In the genomic region with DNA sequence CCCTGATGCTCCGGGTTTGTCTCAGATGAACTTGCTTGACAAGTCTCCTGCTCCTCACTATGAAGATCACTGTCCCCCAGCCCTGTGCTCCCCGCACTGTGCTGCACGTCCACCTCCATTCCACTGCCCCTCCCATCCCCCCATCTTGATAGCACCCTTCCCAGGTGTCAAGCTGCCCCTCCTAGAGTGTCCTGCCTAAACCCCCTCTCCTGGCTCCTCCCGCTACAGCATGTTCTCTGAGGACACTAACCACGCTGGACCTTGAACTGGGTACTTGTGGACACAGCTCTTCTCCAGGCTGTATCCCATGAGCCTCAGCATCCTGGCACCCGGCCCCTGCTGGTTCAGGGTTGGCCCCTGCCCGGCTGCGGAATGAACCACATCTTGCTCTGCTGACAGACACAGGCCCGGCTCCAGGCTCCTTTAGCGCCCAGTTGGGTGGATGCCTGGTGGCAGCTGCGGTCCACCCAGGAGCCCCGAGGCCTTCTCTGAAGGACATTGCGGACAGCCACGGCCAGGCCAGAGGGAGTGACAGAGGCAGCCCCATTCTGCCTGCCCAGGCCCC, we compare ENCODE assay signal across 15 cellular contexts. TPM values are rescaled to one million over a fixed set of nuclear protein-coding genes. Genes with fewer than 3 reads are reported as not detected.
DNase-seq lines count a peak whose midpoint lies in the region; ATAC-seq, FAIRE-seq and TF ChIP-seq lines count a peak whose summit lies in the region.
"Had no signal": no experiment of that assay in that cellular context is flagged by ENCODE, and none has a peak within 500 bp of the region (broad histone marks: within the 10 kb centered on the region; RNA-seq: fewer than 3 reads in every experiment).

No MANE protein-coding gene starts in this region.

- no peak overlapping the region for H2AFZ ChIP-seq in HepG2 (ENCODE audit: low read length)

- H3K27me3 ChIP-seq in HepG2 (ENCODE audit: control insufficient read depth in 1 of 2, insufficient read depth in 2 of 2, low read length in 2 of 2) (no peaks in the 10 kb centered on the region), skeletal muscle tissue (ENCODE audit: control insufficient read depth in 3 of 3, insufficient read depth in 3 of 3, low read length in 3 of 3) (no peaks in the 10 kb centered on the region)
- H3K27me3 ChIP-seq: SJSA1 had no signal

- CTCF ChIA-PET in HepG2 (lab: Yijun Ruan, JAX; ENCODE audit: low intra/inter-chr PET ratio, low total read pairs), result no interaction called here

- H3K4me3 ChIP-seq in HepG2 (replicated peaks in 1 of 3; ENCODE audit: insufficient read depth in 1 of 3, low read depth in 2 of 3, low read length in 3 of 3) (peak overlapping the region; percentile 22 to 72 (median 41); a peak in 5 of 6 replicates), skeletal muscle tissue (ENCODE audit: low read length in 3 of 3) (peak overlapping the region in 2 of 3 donors; percentile 29 to 41)
- H3K4me3 ChIP-seq: SJSA1 had no signal

- peak; percentile 46 for TF ChIP-seq CTCF in HepG2 (CRISPR knock-in tag; IDR thresholded peaks at IDR 0.05)

- H3K4me1 ChIP-seq in HepG2 (ENCODE audit: insufficient read depth, low read length), result peaks cover 34% of the 10 kb centered on the region
- H3K4me1 ChIP-seq in skeletal muscle tissue (ENCODE audit: control insufficient read depth in 3 of 3, insufficient read depth in 3 of 3, low read length in 3 of 3), result peaks cover 42 to 59% (median 52%) of the 10 kb centered on the region in 3 donors
- H3K4me1 ChIP-seq: SJSA1 had no signal

- H3K4me2 ChIP-seq in HepG2 (ENCODE audit: low read depth, low read length), result peak overlapping the region; percentile 97

- TF ChIP-seq POLR2A in HepG2 (IDR thresholded peaks at IDR 0.05; ENCODE audit: insufficient read depth in 1 of 2, low read depth in 2 of 2, low read length in 2 of 2), result peak in 1 of 2 experiments; percentile 45; a peak in 2 of 4 replicates

- no peaks in the 10 kb centered on the region for H4K20me1 ChIP-seq in HepG2 (ENCODE audit: insufficient read depth, low read length)

- 7% methylated on average over 14 of the region's 14 CpGs for WGBS in HepG2 (ENCODE audit: low lambda C conversion rate)

- peak overlapping the region; percentile 54 for H3K27ac ChIP-seq in HepG2 (ENCODE audit: extremely low read length, insufficient read depth, low read length)
- peak overlapping the region; percentile 96 for H3K27ac ChIP-seq in skeletal muscle tissue (ENCODE audit: low read depth, low read length)
- H3K27ac ChIP-seq: SJSA1 had no signal

- peak in 1 of 2 experiments; percentile 58; a peak in 2 of 4 replicates for TF ChIP-seq EP300 in HepG2 (IDR thresholded peaks at IDR 0.05; ENCODE audit: low read depth in 2 of 2, low read length in 2 of 2)
- peak; percentile 53; the same call in 1 of the 2 replicates for TF ChIP-seq EP300 in HepG2 (CRISPR knock-in tag; IDR thresholded peaks at IDR 0.05; ENCODE audit: borderline replicate concordance)

- peak; percentile 95 for FAIRE-seq in HepG2 (lab: Jason Lieb, UNC)
- FAIRE-seq: HTR-8/SVneo had no signal

- 0 out of 2 replicates have a peak, but pooled peaks have one; percentile 10 for TF ChIP-seq RAD21 in HepG2 (CRISPR knock-in tag; IDR thresholded peaks at IDR 0.05)

- in situ Hi-C loops in HepG2 (cut with HindIII; ENCODE audit: extremely low pct_ligation_motif_present, low pct_unique_long_range_greater_than_20kb), result loop anchor here (5.0 kb wide), 1 partner anchor 181 kb away; a partner anchor contains a TSS

- BruUV-seq in HepG2 (replicated peaks; lab: Mats Ljungman, UMichigan), result no TSS peak

- peaks cover 10 to 21% of the 10 kb centered on the region in 2 experiments for H3K36me3 ChIP-seq in HepG2 (replicated peaks in 1 of 2; ENCODE audit: control insufficient read depth in 1 of 2, insufficient read depth in 2 of 2, low read length in 2 of 2)
- peaks cover 28 to 40% (median 31%) of the 10 kb centered on the region in 3 donors for H3K36me3 ChIP-seq in skeletal muscle tissue (ENCODE audit: control insufficient read depth in 3 of 3, insufficient read depth in 3 of 3, low read length in 3 of 3)

- H3K79me2 ChIP-seq in HepG2 (ENCODE audit: insufficient read depth, low read length), result no peaks in the 10 kb centered on the region

- POLR2A ChIA-PET in HepG2 (lab: Yijun Ruan, JAX), result interaction anchor here (0.8 to 3.1 kb wide), 13 partner anchors 8 to 666 kb away, joined by 3 to 60 read pairs (median 4); a partner anchor contains a TSS

- ATAC-seq in HepG2, result peak; percentile 92
- ATAC-seq: WTC11 had no signal

- H3K9ac ChIP-seq in HepG2 (ENCODE audit: insufficient read depth, low read depth, low read length) (peak overlapping the region; percentile 25; the same call in 1 of the 2 replicates), skeletal muscle tissue (ENCODE audit: low read depth in 1 of 3, low read length in 3 of 3) (peak overlapping the region; percentile 10 to 74 (median 41))

- H3K9me3 ChIP-seq in HepG2 (ENCODE audit: low read length) (no peaks in the 10 kb centered on the region), skeletal muscle tissue (ENCODE audit: control insufficient read depth in 3 of 3, low read length in 3 of 3) (no peaks in the 10 kb centered on the region)
- H3K9me3 ChIP-seq: SJSA1 had no signal

- DNase-seq in C1 segment of cervical spinal cord (lab: John Stamatoyannopoulos, UW) (peak in 10 of 14 donors; percentile 26 to 73 (median 62)), cerebellum (ENCODE audit: low spot score) (peak; percentile 55), HepG2 (ENCODE audit: low spot score) (peak; percentile 95), NCI-H2196 (lab: John Stamatoyannopoulos, UW; ENCODE audit: unreplicated experiment) (no peak), SKM-1 treated with dmso at 0.1 percent for 144 hours (lab: John Stamatoyannopoulos, UW; ENCODE audit: unreplicated experiment) (no peak), GM19240 (ENCODE audit: insufficient read length, low spot score) (no peak), GF-D8 (lab: John Stamatoyannopoulos, UW) (no peak)
- DNase-seq: activated T-cell treated with anti-CD3 and anti-CD28 coated beads, Interleukin-2, amount 50 U/mL, for 24 hours; NCI-H1417; NCI-H82 had no signal

- intact Hi-C loops in HepG2 (cut with micrococcal nuclease; ENCODE audit: unreplicated experiment), result loop anchor here (2.0 kb wide), 1 partner anchor 403 kb away; no protein-coding TSS in a partner anchor

RNA-seq across cellular contexts. Expression of a gene that starts 18.5 kb away (rescaled TPM):
- total RNA-seq in cerebellum (18.6 TPM), HepG2 (2016; rRNA removed; fragmentation: Illumina TruSeq; extraction: Trizol) (57.9 and 70.4 TPM in 2 replicates), skeletal muscle tissue (42.8 TPM)
- 68.6 and 86.7 TPM in 2 replicates for total RNA-seq in HepG2 (2016; cell fraction: cytosol; rRNA removed; fragmentation: Illumina TruSeq; extraction: Trizol; ENCODE audit: low read depth)
- total RNA-seq in HepG2 (2016; cell fraction: insoluble cytoplasmic fraction; rRNA removed; fragmentation: Illumina TruSeq; extraction: Trizol), result 54.1 and 71.8 TPM in 2 replicates
- 117 and 144 TPM in 2 replicates for total RNA-seq in HepG2 (2016; cell fraction: membrane; rRNA removed; fragmentation: Illumina TruSeq; extraction: Trizol)
- total RNA-seq in HepG2 (2016; cell fraction: nucleus; rRNA removed; fragmentation: Illumina TruSeq; extraction: Trizol), result 35.4 and 46.3 TPM in 2 replicates
- 51.5 and 54.4 TPM in 2 replicates for polyA plus RNA-seq in HepG2 (2011; rRNA removed)
- polyA plus RNA-seq in HepG2 (2011; cell fraction: cytosol; rRNA removed), result 69.5 and 78.6 TPM in 2 replicates
- polyA plus RNA-seq in HepG2 (2011; cell fraction: nucleus; rRNA removed), result 40.4 and 50.2 TPM in 2 replicates
- polyA plus RNA-seq in HepG2 (2012), result 45.6 and 55.0 TPM in 2 replicates
- polyA plus RNA-seq in HepG2 (2016; cell fraction: cytosol; fragmentation: Illumina TruSeq; extraction: Trizol; ENCODE audit: low read depth), result 70.9 and 88.4 TPM in 2 replicates
- polyA plus RNA-seq in HepG2 (2016; cell fraction: insoluble cytoplasmic fraction; fragmentation: Illumina TruSeq; extraction: Trizol; ENCODE audit: low read depth), result 58.1 and 70.0 TPM in 2 replicates
- polyA plus RNA-seq in HepG2 (2016; cell fraction: membrane; fragmentation: Illumina TruSeq; extraction: Trizol; ENCODE audit: low read depth), result 120 and 124 TPM in 2 replicates
- 60.2 and 65.5 TPM in 2 replicates for polyA plus RNA-seq in HepG2 (2016; cell fraction: nucleus; fragmentation: Illumina TruSeq; extraction: Trizol; ENCODE audit: insufficient read depth, low read depth)
- 31.7 and 71.0 TPM in 2 replicates for polyA minus RNA-seq in HepG2 (2011; rRNA and poly(A)+ RNA removed; ENCODE audit: low replicate concordance)
- 34.2 and 35.1 TPM in 2 replicates for polyA minus RNA-seq in HepG2 (2011; cell fraction: cytosol; rRNA and poly(A)+ RNA removed)
- 24.7 and 27.7 TPM in 2 replicates for polyA minus RNA-seq in HepG2 (2011; cell fraction: nucleus; rRNA and poly(A)+ RNA removed)

RNA-seq across cellular contexts. Expression of a gene that starts 20.6 kb away (rescaled TPM):
- total RNA-seq in cerebellum (28.8 TPM), HepG2 (2016; rRNA removed; fragmentation: Illumina TruSeq; extraction: Trizol) (10.3 and 13.6 TPM in 2 replicates), skeletal muscle tissue (14.6 TPM)
- total RNA-seq in HepG2 (2016; cell fraction: cytosol; rRNA removed; fragmentation: Illumina TruSeq; extraction: Trizol; ENCODE audit: low read depth), result 35.7 and 39.7 TPM in 2 replicates
- 10.6 and 12.8 TPM in 2 replicates for total RNA-seq in HepG2 (2016; cell fraction: insoluble cytoplasmic fraction; rRNA removed; fragmentation: Illumina TruSeq; extraction: Trizol)
- total RNA-seq in HepG2 (2016; cell fraction: membrane; rRNA removed; fragmentation: Illumina TruSeq; extraction: Trizol), result 14.4 and 15.9 TPM in 2 replicates
- 17.5 and 18.7 TPM in 2 replicates for total RNA-seq in HepG2 (2016; cell fraction: nucleus; rRNA removed; fragmentation: Illumina TruSeq; extraction: Trizol)
- 8.5 and 9.5 TPM in 2 replicates for polyA plus RNA-seq in HepG2 (2011; rRNA removed)
- 6.6 and 6.8 TPM in 2 replicates for polyA plus RNA-seq in HepG2 (2011; cell fraction: cytosol; rRNA removed)
- 17.0 and 19.5 TPM in 2 replicates for polyA plus RNA-seq in HepG2 (2011; cell fraction: nucleus; rRNA removed)
- polyA plus RNA-seq in HepG2 (2012), result 10.3 and 12.0 TPM in 2 replicates
- polyA plus RNA-seq in HepG2 (2016; cell fraction: cytosol; fragmentation: Illumina TruSeq; extraction: Trizol; ENCODE audit: low read depth), result 1.7 and 1.9 TPM in 2 replicates
- 11.8 and 14.0 TPM in 2 replicates for polyA plus RNA-seq in HepG2 (2016; cell fraction: insoluble cytoplasmic fraction; fragmentation: Illumina TruSeq; extraction: Trizol; ENCODE audit: low read depth)
- 3.4 and 4.4 TPM in 2 replicates for polyA plus RNA-seq in HepG2 (2016; cell fraction: membrane; fragmentation: Illumina TruSeq; extraction: Trizol; ENCODE audit: low read depth)
- polyA plus RNA-seq in HepG2 (2016; cell fraction: nucleus; fragmentation: Illumina TruSeq; extraction: Trizol; ENCODE audit: insufficient read depth, low read depth), result 22.7 and 25.7 TPM in 2 replicates
- polyA minus RNA-seq in HepG2 (2011; rRNA and poly(A)+ RNA removed; ENCODE audit: low replicate concordance), result 24.9 and 35.4 TPM in 2 replicates
- 14.4 and 19.0 TPM in 2 replicates for polyA minus RNA-seq in HepG2 (2011; cell fraction: cytosol; rRNA and poly(A)+ RNA removed)
- 25.8 and 32.0 TPM in 2 replicates for polyA minus RNA-seq in HepG2 (2011; cell fraction: nucleus; rRNA and poly(A)+ RNA removed)

RNA-seq across cellular contexts. Expression of a gene that starts 46.7 kb away (rescaled TPM):
- total RNA-seq in cerebellum (0.36 TPM), HepG2 (2016; rRNA removed; fragmentation: Illumina TruSeq; extraction: Trizol) (0.09 and 0.11 TPM in 2 replicates), skeletal muscle tissue (1.0 TPM)
- total RNA-seq in HepG2 (2016; cell fraction: cytosol; rRNA removed; fragmentation: Illumina TruSeq; extraction: Trizol; ENCODE audit: low read depth), result 0.09 TPM in 1 of 2 replicates, not detected in the other
- 0.10 and 0.13 TPM in 2 replicates for total RNA-seq in HepG2 (2016; cell fraction: insoluble cytoplasmic fraction; rRNA removed; fragmentation: Illumina TruSeq; extraction: Trizol)
- 0.09 and 0.21 TPM in 2 replicates for total RNA-seq in HepG2 (2016; cell fraction: membrane; rRNA removed; fragmentation: Illumina TruSeq; extraction: Trizol)
- 0.19 TPM in 1 of 2 replicates, not detected in the other for total RNA-seq in HepG2 (2016; cell fraction: nucleus; rRNA removed; fragmentation: Illumina TruSeq; extraction: Trizol)
- polyA plus RNA-seq in HepG2 (2011; rRNA removed), result 0.05 and 0.08 TPM in 2 replicates
- 0.10 and 0.11 TPM in 2 replicates for polyA plus RNA-seq in HepG2 (2011; cell fraction: cytosol; rRNA removed)
- 0.28 and 0.47 TPM in 2 replicates for polyA plus RNA-seq in HepG2 (2011; cell fraction: nucleus; rRNA removed)
- 0.36 and 0.56 TPM in 2 replicates for polyA plus RNA-seq in HepG2 (2012)
- 0.11 and 0.14 TPM in 2 replicates for polyA plus RNA-seq in HepG2 (2016; cell fraction: cytosol; fragmentation: Illumina TruSeq; extraction: Trizol; ENCODE audit: low read depth)
- 0.13 TPM in 1 of 2 replicates, not detected in the other for polyA plus RNA-seq in HepG2 (2016; cell fraction: insoluble cytoplasmic fraction; fragmentation: Illumina TruSeq; extraction: Trizol; ENCODE audit: low read depth)
- 0.24 TPM in 1 of 2 replicates, not detected in the other for polyA plus RNA-seq in HepG2 (2016; cell fraction: membrane; fragmentation: Illumina TruSeq; extraction: Trizol; ENCODE audit: low read depth)
- 0.15 TPM in 1 of 2 replicates, not detected in the other for polyA plus RNA-seq in HepG2 (2016; cell fraction: nucleus; fragmentation: Illumina TruSeq; extraction: Trizol; ENCODE audit: insufficient read depth, low read depth)
- polyA minus RNA-seq in HepG2 (2011; rRNA and poly(A)+ RNA removed; ENCODE audit: low replicate concordance), result 0.06 and 1.5 TPM in 2 replicates
- polyA minus RNA-seq in HepG2 (2011; cell fraction: cytosol; rRNA and poly(A)+ RNA removed), result 0.26 TPM in 1 of 2 replicates, not detected in the other
- 0.12 and 0.26 TPM in 2 replicates for polyA minus RNA-seq in HepG2 (2011; cell fraction: nucleus; rRNA and poly(A)+ RNA removed)
- total RNA-seq: Daoy had no signal

Comparison
In these comparisons a context has a peak if more than half of its experiments do, and no peak if none do; other contexts are left out.
1. DNase-seq: peak in C1 segment of cervical spinal cord (10 of 14), cerebellum (single experiment) and HepG2 (single experiment); none in NCI-H2196 (single experiment), SKM-1 treated with dmso at 0.1 percent for 144 hours (single experiment), GM19240 (single experiment) and GF-D8 (single experiment).